10 cellular contexts compared by ENCODE assay signal in genomic region chr2:39516347-39517101, GRCh38.
DNase-seq lines count a peak whose midpoint lies in the region; ATAC-seq lines count a peak whose summit lies in the region.
"Had no signal": no experiment of that assay in that cellular context is flagged by ENCODE, and none has a peak within 500 bp of the region (broad histone marks: within the 10 kb centered on the region; RNA-seq: fewer than 3 reads in every experiment).

No MANE protein-coding gene starts in this region.

- H3K4me3 ChIP-seq in stomach smooth muscle (ENCODE audit: low read length in 2 of 2): peak overlapping the region in 1 of 2 donors; percentile 29
- H3K4me3 ChIP-seq: GM12878 had no signal

- H3K9ac ChIP-seq in stomach smooth muscle (ENCODE audit: low read length in 2 of 2): peak overlapping the region in 1 of 2 donors; percentile 13

- H3K4me1 ChIP-seq in stomach smooth muscle (ENCODE audit: control insufficient read depth, insufficient read depth, low read length): peaks cover 40% of the 10 kb centered on the region

- H3K27me3 ChIP-seq in stomach smooth muscle (ENCODE audit: control insufficient read depth in 1 of 2, insufficient read depth in 2 of 2, low read length in 2 of 2): no peaks in the 10 kb centered on the region

- H3K9me3 ChIP-seq in stomach smooth muscle (ENCODE audit: control insufficient read depth in 2 of 2, low read length in 2 of 2): no peaks in the 10 kb centered on the region

- ATAC-seq in HG02884 (IDR thresholded peaks at IDR 0.05; ENCODE audit: unreplicated experiment): no peak
- ATAC-seq: GM12878 had no signal

- H3K27ac ChIP-seq in cingulate gyrus (ENCODE audit: low read depth, low read length): peak overlapping the region; percentile 42
- peak overlapping the region; percentile 90 for H3K27ac ChIP-seq in stomach smooth muscle (ENCODE audit: low read length)

- H3K36me3 ChIP-seq in stomach smooth muscle (ENCODE audit: control insufficient read depth in 2 of 2, insufficient read depth in 2 of 2, low read length in 2 of 2): no peaks in the 10 kb centered on the region

- peak; percentile 83 for DNase-seq in NCI-H2171 treated with DMSO at 0.1 percent for 48 hours (lab: John Stamatoyannopoulos, UW)
- peak; percentile 61 for DNase-seq in left kidney (ENCODE audit: low read depth, low spot score)
- no peak for DNase-seq in activated T-cell treated with anti-CD3 and anti-CD28 coated beads, Interleukin-2, amount 50 U/mL, for 1 hour
- DNase-seq in stimulated activated CD4-positive, alpha-beta T cell treated with anti-CD3 and anti-CD28 coated beads, Interleukin-4, amount 100 ng/mL, for 24 hours: no peak
- DNase-seq in T1000 (lab: John Stamatoyannopoulos, UW): no peak
- DNase-seq: midbrain had no signal

Comparison
In these comparisons a context has a peak if more than half of its experiments do, and no peak if none do; other contexts are left out.
1. DNase-seq: peak in NCI-H2171 treated with DMSO at 0.1 percent for 48 hours (single experiment) and left kidney (single experiment); none in activated T-cell treated with anti-CD3 and anti-CD28 coated beads, Interleukin-2, amount 50 U/mL, for 1 hour (single experiment), stimulated activated CD4-positive, alpha-beta T cell treated with anti-CD3 and anti-CD28 coated beads, Interleukin-4, amount 100 ng/mL, for 24 hours (single experiment) and T1000 (single experiment).